In the genomic region with DNA sequence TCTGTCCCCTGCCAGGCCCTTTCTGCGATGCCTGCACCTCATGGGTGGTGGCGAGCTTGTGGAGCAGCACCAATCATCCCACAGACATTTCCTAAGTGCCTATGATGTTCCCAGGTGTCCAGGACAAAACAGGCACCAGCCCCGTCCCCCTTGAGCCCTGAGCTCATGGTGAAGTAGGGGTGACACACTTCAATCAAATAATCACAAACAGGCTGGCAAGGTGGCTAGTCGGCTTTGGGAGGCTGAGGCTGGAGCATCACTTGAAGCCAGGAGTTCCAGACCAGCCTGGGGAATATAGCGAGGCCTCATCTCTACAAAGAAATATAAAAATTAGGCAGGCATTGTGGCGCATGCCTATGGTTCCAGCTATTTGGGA, we compare ENCODE assay signal across 1 cellular context.
TF ChIP-seq lines count a peak whose summit lies in the region.

No MANE protein-coding gene starts in this region.

TF ChIP-seq in GM23338, 12 proteins besides CTCF, POLR2A, EP300 and RAD21 (continued from another document):
- TF ChIP-seq, protein P1, sequence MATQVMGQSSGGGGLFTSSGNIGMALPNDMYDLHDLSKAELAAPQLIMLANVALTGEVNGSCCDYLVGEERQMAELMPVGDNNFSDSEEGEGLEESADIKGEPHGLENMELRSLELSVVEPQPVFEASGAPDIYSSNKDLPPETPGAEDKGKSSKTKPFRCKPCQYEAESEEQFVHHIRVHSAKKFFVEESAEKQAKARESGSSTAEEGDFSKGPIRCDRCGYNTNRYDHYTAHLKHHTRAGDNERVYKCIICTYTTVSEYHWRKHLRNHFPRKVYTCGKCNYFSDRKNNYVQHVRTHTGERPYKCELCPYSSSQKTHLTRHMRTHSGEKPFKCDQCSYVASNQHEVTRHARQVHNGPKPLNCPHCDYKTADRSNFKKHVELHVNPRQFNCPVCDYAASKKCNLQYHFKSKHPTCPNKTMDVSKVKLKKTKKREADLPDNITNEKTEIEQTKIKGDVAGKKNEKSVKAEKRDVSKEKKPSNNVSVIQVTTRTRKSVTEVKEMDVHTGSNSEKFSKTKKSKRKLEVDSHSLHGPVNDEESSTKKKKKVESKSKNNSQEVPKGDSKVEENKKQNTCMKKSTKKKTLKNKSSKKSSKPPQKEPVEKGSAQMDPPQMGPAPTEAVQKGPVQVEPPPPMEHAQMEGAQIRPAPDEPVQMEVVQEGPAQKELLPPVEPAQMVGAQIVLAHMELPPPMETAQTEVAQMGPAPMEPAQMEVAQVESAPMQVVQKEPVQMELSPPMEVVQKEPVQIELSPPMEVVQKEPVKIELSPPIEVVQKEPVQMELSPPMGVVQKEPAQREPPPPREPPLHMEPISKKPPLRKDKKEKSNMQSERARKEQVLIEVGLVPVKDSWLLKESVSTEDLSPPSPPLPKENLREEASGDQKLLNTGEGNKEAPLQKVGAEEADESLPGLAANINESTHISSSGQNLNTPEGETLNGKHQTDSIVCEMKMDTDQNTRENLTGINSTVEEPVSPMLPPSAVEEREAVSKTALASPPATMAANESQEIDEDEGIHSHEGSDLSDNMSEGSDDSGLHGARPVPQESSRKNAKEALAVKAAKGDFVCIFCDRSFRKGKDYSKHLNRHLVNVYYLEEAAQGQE (IDR thresholded peaks at IDR 0.05; ENCODE audit: unreplicated experiment), result no peak
- no peak for TF ChIP-seq NANOG (IDR thresholded peaks at IDR 0.05; ENCODE audit: borderline replicate concordance)
- TF ChIP-seq, protein P2, sequence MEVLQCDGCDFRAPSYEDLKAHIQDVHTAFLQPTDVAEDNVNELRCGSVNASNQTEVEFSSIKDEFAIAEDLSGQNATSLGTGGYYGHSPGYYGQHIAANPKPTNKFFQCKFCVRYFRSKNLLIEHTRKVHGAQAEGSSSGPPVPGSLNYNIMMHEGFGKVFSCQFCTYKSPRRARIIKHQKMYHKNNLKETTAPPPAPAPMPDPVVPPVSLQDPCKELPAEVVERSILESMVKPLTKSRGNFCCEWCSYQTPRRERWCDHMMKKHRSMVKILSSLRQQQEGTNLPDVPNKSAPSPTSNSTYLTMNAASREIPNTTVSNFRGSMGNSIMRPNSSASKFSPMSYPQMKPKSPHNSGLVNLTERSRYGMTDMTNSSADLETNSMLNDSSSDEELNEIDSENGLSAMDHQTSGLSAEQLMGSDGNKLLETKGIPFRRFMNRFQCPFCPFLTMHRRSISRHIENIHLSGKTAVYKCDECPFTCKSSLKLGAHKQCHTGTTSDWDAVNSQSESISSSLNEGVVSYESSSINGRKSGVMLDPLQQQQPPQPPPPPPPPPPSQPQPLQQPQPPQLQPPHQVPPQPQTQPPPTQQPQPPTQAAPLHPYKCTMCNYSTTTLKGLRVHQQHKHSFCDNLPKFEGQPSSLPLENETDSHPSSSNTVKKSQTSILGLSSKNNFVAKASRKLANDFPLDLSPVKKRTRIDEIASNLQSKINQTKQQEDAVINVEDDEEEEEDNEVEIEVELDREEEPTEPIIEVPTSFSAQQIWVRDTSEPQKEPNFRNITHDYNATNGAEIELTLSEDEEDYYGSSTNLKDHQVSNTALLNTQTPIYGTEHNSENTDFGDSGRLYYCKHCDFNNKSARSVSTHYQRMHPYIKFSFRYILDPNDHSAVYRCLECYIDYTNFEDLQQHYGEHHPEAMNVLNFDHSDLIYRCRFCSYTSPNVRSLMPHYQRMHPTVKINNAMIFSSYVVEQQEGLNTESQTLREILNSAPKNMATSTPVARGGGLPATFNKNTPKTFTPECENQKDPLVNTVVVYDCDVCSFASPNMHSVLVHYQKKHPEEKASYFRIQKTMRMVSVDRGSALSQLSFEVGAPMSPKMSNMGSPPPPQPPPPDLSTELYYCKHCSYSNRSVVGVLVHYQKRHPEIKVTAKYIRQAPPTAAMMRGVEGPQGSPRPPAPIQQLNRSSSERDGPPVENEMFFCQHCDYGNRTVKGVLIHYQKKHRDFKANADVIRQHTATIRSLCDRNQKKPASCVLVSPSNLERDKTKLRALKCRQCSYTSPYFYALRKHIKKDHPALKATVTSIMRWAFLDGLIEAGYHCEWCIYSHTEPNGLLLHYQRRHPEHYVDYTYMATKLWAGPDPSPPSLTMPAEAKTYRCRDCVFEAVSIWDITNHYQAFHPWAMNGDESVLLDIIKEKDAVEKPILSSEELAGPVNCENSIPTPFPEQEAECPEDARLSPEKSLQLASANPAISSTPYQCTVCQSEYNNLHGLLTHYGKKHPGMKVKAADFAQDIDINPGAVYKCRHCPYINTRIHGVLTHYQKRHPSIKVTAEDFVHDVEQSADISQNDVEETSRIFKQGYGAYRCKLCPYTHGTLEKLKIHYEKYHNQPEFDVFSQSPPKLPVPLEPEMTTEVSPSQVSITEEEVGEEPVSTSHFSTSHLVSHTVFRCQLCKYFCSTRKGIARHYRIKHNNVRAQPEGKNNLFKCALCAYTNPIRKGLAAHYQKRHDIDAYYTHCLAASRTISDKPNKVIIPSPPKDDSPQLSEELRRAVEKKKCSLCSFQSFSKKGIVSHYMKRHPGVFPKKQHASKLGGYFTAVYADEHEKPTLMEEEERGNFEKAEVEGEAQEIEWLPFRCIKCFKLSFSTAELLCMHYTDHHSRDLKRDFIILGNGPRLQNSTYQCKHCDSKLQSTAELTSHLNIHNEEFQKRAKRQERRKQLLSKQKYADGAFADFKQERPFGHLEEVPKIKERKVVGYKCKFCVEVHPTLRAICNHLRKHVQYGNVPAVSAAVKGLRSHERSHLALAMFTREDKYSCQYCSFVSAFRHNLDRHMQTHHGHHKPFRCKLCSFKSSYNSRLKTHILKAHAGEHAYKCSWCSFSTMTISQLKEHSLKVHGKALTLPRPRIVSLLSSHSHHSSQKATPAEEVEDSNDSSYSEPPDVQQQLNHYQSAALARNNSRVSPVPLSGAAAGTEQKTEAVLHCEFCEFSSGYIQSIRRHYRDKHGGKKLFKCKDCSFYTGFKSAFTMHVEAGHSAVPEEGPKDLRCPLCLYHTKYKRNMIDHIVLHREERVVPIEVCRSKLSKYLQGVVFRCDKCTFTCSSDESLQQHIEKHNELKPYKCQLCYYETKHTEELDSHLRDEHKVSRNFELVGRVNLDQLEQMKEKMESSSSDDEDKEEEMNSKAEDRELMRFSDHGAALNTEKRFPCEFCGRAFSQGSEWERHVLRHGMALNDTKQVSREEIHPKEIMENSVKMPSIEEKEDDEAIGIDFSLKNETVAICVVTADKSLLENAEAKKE (CRISPR knock-in tag; IDR thresholded peaks at IDR 0.05), result no peak
